ENCODE assay signal across 20 cellular contexts in the genomic region with DNA sequence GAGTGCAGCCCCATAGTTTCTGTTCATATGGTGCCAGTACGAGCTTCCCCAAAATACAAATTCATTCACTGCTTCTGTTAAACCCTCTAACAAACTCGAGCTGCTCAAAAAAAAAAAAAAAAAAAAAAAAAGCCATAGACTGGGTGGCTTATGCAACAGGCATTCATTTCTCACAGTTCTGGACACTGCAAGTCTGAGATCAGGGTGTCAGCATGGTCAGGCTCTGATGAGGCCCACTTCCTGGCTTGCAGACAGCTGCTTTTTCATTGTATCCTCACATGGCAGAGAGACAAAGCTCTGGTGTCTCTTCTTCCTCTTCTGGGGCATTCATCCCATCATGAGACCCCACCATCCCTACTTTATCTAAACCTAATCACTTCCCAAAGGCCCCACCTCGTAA.
DNase-seq lines count a peak whose midpoint lies in the region; ATAC-seq and TF ChIP-seq lines count a peak whose summit lies in the region.
"Had no signal": no experiment of that assay in that cellular context is flagged by ENCODE, and none has a peak within 500 bp of the region (broad histone marks: within the 10 kb centered on the region; RNA-seq: fewer than 3 reads in every experiment).

No MANE protein-coding gene starts in this region.

- no peak for ATAC-seq in GM18861 (IDR thresholded peaks at IDR 0.05; ENCODE audit: unreplicated experiment)
- no peak for ATAC-seq in GM21529 (IDR thresholded peaks at IDR 0.05; ENCODE audit: unreplicated experiment)
- ATAC-seq: mucosa of descending colon, Right ventricle myocardium inferior had no signal

- no peak overlapping the region for H2AK5ac ChIP-seq in mesendoderm (ENCODE audit: low read length)

- no peaks in the 10 kb centered on the region for H3K4me1 ChIP-seq in mesendoderm (ENCODE audit: control insufficient read depth, low read depth, low read length)
- H3K4me1 ChIP-seq: stomach had no signal

- DNase-seq in EH (ENCODE audit: low read depth) (peak; percentile 58), MV-4-11 (lab: John Stamatoyannopoulos, UW) (peak; percentile 90), epithelial cell of proximal tubule (ENCODE audit: low read depth) (peak; percentile 20), mesendoderm (no peak), HuH-7 (ENCODE audit: low spot score) (no peak)
- no peak for DNase-seq in activated CD4-positive, alpha-beta T cell treated with anti-CD3 and anti-CD28 coated beads for 1 hour
- DNase-seq: activated CD4-positive, alpha-beta T cell treated with anti-CD3 and anti-CD28 coated beads for 48 hours; activated naive CD4-positive, alpha-beta T cell treated with anti-CD3 and anti-CD28 coated beads, Interleukin-2, amount 10 ng/mL, durations not matched to agents 7 days and 5 days; DND-41; effector CD8-positive, alpha-beta T cell; glutamatergic neuron; mucosa of descending colon; NCI-H2081; NCI-H748 treated with DMSO at 0.1 percent for 48 hours; stomach had no signal

- no peak overlapping the region for H3K9ac ChIP-seq in mesendoderm (ENCODE audit: low read length)

- WGBS in mesendoderm (ENCODE audit: extremely low coverage, insufficient coverage, low lambda C conversion rate): no CpG with 5 or more reads among the region's 3 CpGs

- no peak overlapping the region for H3K56ac ChIP-seq in mesendoderm (ENCODE audit: low read length)

- no peak overlapping the region for H3K23ac ChIP-seq in mesendoderm (ENCODE audit: low read length)

- H2BK120ac ChIP-seq in mesendoderm (ENCODE audit: low read depth, low read length): no peak overlapping the region

- H3K27ac ChIP-seq in mesendoderm (ENCODE audit: low read depth, low read length): no peak overlapping the region
- H3K27ac ChIP-seq: C4-2B, stomach, vagina had no signal

- H3K79me2 ChIP-seq in mesendoderm (ENCODE audit: control insufficient read depth, insufficient read depth, low read length): no peaks in the 10 kb centered on the region

- no peak overlapping the region for H3K4ac ChIP-seq in mesendoderm (ENCODE audit: low read depth, low read length)

- H4K5ac ChIP-seq in mesendoderm (ENCODE audit: low read length): no peak overlapping the region

- no peak for TF ChIP-seq CTCF in epithelial cell of proximal tubule (conservative IDR thresholded peaks at IDR 0.05; ENCODE audit: low read depth, low read length)

- H3K79me1 ChIP-seq in mesendoderm (ENCODE audit: low read length): no peaks in the 10 kb centered on the region

- no peak overlapping the region for H2BK15ac ChIP-seq in mesendoderm (replicated peaks; ENCODE audit: low read depth)

- H3K4me2 ChIP-seq in mesendoderm (ENCODE audit: low read length): no peak overlapping the region

- no peak overlapping the region for H3K4me3 ChIP-seq in epithelial cell of proximal tubule (ENCODE audit: low read depth, low read length)
- H3K4me3 ChIP-seq in mesendoderm (ENCODE audit: low read length): no peak overlapping the region
- H3K4me3 ChIP-seq: mucosa of descending colon, stomach, vagina had no signal

- H2BK5ac ChIP-seq in mesendoderm (ENCODE audit: low read length): no peak overlapping the region

- no peak overlapping the region for H4K8ac ChIP-seq in mesendoderm (ENCODE audit: low read depth, low read length)

- no peaks in the 10 kb centered on the region for H3K27me3 ChIP-seq in mesendoderm (ENCODE audit: insufficient read depth, low read length, poor library complexity)
- H3K27me3 ChIP-seq: stomach, vagina had no signal

- H3K18ac ChIP-seq in mesendoderm (ENCODE audit: low read length): peak overlapping the region; percentile 2

- no peaks in the 10 kb centered on the region for H3K36me3 ChIP-seq in mesendoderm (ENCODE audit: control insufficient read depth, insufficient read depth, low read length)
- H3K36me3 ChIP-seq: stomach, vagina had no signal

Comparison
In these comparisons a context has a peak if more than half of its experiments do, and no peak if none do; other contexts are left out.
1. DNase-seq: peak in EH (single experiment), MV-4-11 (single experiment) and epithelial cell of proximal tubule (single experiment); none in mesendoderm (single experiment), activated CD4-positive, alpha-beta T cell treated with anti-CD3 and anti-CD28 coated beads for 1 hour (single experiment) and HuH-7 (single experiment).